Comparison of ENCODE assay signal across 24 cellular contexts in the genomic region with DNA sequence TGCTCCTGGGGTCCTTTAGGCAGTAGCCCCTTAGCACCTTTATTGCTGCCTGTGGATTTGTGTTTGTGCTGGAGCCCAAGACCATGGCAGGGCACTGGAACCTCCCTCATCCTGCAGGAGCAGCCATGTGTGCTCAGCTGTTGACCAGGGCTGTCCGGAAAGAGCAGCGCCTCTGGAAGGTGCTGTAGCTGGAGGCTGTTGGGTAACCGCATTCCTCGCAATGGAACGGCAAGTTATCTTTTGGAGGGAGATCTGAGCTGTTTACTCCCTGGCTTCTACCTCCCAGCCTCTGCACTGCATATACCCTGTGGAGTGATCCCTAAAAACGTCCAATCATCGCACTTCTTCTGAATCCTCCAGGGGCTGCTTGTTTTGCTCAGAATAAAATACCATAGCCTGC.
"Had no signal": no experiment of that assay in that cellular context is flagged by ENCODE, and none has a peak within 500 bp of the region (broad histone marks: within the 10 kb centered on the region; RNA-seq: fewer than 3 reads in every experiment).

No MANE protein-coding gene starts in this region.

- H3K4me2 ChIP-seq: KMS-11 had no signal

- ATAC-seq: activated T-cell treated with anti-CD3 and anti-CD28 coated beads, Interleukin-2, amount 50 U/mL, for 4 hours; T-cell had no signal

- H3K27me3 ChIP-seq: Peyer's patch had no signal

- H3K36me3 Mint-ChIP-seq: activated CD4-positive, alpha-beta memory T cell treated with anti-CD3 and anti-CD28 coated beads for 36 hours had no signal

- H3K4me1 Mint-ChIP-seq: activated CD4-positive, alpha-beta T cell treated with anti-CD3 and anti-CD28 coated beads, Interleukin-2, amount 10 ng/mL, durations not matched to agents 7 days and 5 days; T-cell had no signal

- H3K4me3 ChIP-seq: Peyer's patch, SK-N-MC had no signal

- DNase-seq: activated CD4-positive, alpha-beta memory T cell treated with anti-CD3 and anti-CD28 coated beads for 36 hours; activated CD4-positive, alpha-beta T cell treated with anti-CD3 and anti-CD28 coated beads, Interleukin-2, amount 10 ng/mL, durations not matched to agents 7 days and 5 days; activated CD4-positive, CD25-positive, alpha-beta regulatory T cell; activated CD8-positive, alpha-beta memory T cell treated with anti-CD3 and anti-CD28 coated beads for 24 hours; activated effector memory CD4-positive, alpha-beta T cell treated with anti-CD3 and anti-CD28 coated beads, Interleukin-2, amount 50 U/mL, for 16 hours; activated naive CD4-positive, alpha-beta T cell treated with Interleukin-2 at 50 U/mL for 16 hours; activated T-cell treated with anti-CD3 and anti-CD28 coated beads, Interleukin-2, amount 50 U/mL, for 4 hours; caudate nucleus; NCI-H1092; NCI-H1417; NCI-H1694; NCI-H2029; NCI-H2107; NCI-H2171 treated with DMSO at 0.1 percent for 48 hours; NCI-H226; NCI-H526; NCI-H82; Peyer's patch; SIG-M5; T-cell had no signal

- H3K27ac ChIP-seq: KMS-11, Peyer's patch, SK-N-MC, VCaP had no signal

- H3K4me3 Mint-ChIP-seq: activated CD4-positive, alpha-beta memory T cell treated with anti-CD3 and anti-CD28 coated beads for 36 hours; activated CD4-positive, alpha-beta T cell treated with anti-CD3 and anti-CD28 coated beads, Interleukin-2, amount 10 ng/mL, durations not matched to agents 7 days and 5 days; activated naive CD8-positive, alpha-beta T cell; activated T-cell treated with anti-CD3 and anti-CD28 coated beads, Interleukin-2, amount 50 U/mL, for 4 hours; T-cell had no signal

- H3K36me3 ChIP-seq: Peyer's patch had no signal

- H3K9ac ChIP-seq: KMS-11 had no signal

- H3K27me3 Mint-ChIP-seq: activated CD4-positive, alpha-beta memory T cell treated with anti-CD3 and anti-CD28 coated beads for 36 hours; activated CD4-positive, alpha-beta T cell treated with anti-CD3 and anti-CD28 coated beads, Interleukin-2, amount 10 ng/mL, durations not matched to agents 7 days and 5 days; activated naive CD8-positive, alpha-beta T cell; T-cell had no signal

- H3K27ac Mint-ChIP-seq: activated CD4-positive, alpha-beta memory T cell treated with anti-CD3 and anti-CD28 coated beads for 36 hours; activated CD4-positive, alpha-beta T cell treated with anti-CD3 and anti-CD28 coated beads, Interleukin-2, amount 10 ng/mL, durations not matched to agents 7 days and 5 days; activated naive CD8-positive, alpha-beta T cell; T-cell had no signal

- H3K9me3 ChIP-seq: Peyer's patch had no signal
